In genomic region chr2:189783927-189784867, GRCh38 we compare ENCODE assay signal across 1 cellular context.
TF ChIP-seq lines count a peak whose summit lies in the region.

Gene ORMDL1 (minus strand): TSS chr2:189784339. CDS start chr2:189782595, 1,744 bp downstream.
Gene PMS1 (plus strand): TSS chr2:189784450. CDS start chr2:189791810, 7,360 bp downstream.

TF ChIP-seq in K562, 482 proteins besides CTCF, POLR2A, EP300 and RAD21 (continued from another document and continues in another):
- TF ChIP-seq ETV1 (tag; conservative IDR thresholded peaks at IDR 0.05; ENCODE audit: low read depth): no peak
- TF ChIP-seq MTF1 (CRISPR knock-in tag; IDR thresholded peaks at IDR 0.05; ENCODE audit: borderline replicate concordance): no peak
- TF ChIP-seq ZMIZ1 (IDR thresholded peaks at IDR 0.05; ENCODE audit: low read depth in 2 of 2, low read length in 2 of 2): no peak
- TF ChIP-seq DLX4 (CRISPR knock-in tag; IDR thresholded peaks at IDR 0.05): no peak
- TF ChIP-seq ZBED1 (IDR thresholded peaks at IDR 0.05): no peak
- no peak for TF ChIP-seq ATF6 (CRISPR knock-in tag; IDR thresholded peaks at IDR 0.05)
- TF ChIP-seq XRCC3 (IDR thresholded peaks at IDR 0.05): no peak
- TF ChIP-seq NR2C2 (CRISPR knock-in tag; IDR thresholded peaks at IDR 0.05): peak; percentile 72; the same call in 1 of the 2 replicates
- TF ChIP-seq NR2C2 (tag; IDR thresholded peaks at IDR 0.05): peak; percentile 85
- peak; percentile 94 for TF ChIP-seq ZBTB1 (CRISPR knock-in tag; IDR thresholded peaks at IDR 0.05; ENCODE audit: borderline replicate concordance, low read depth)
- no peak for TF ChIP-seq EHMT2 (IDR thresholded peaks at IDR 0.05)
- TF ChIP-seq POLR2AphosphoS5 (IDR thresholded peaks at IDR 0.05; ENCODE audit: control insufficient read depth, insufficient read depth, low read depth, low read length): peak; percentile 28; the same call in 1 of the 2 replicates
- TF ChIP-seq ZNF512 (tag; IDR thresholded peaks at IDR 0.05): no peak
- peak in 1 of 2 experiments; percentile 10; a peak in 1 of 4 replicates for TF ChIP-seq TRIM24 (IDR thresholded peaks at IDR 0.05)
- no peak for TF ChIP-seq IRF2 (CRISPR knock-in tag; IDR thresholded peaks at IDR 0.05)
- TF ChIP-seq MEIS2 (IDR thresholded peaks at IDR 0.05; ENCODE audit: partially characterized antibody): peak; percentile 82
- TF ChIP-seq TFE3 (CRISPR knock-in tag; IDR thresholded peaks at IDR 0.05): no peak
- TF ChIP-seq CHCHD3 (CRISPR knock-in tag; IDR thresholded peaks at IDR 0.05): no peak
- TF ChIP-seq HINFP (tag; conservative IDR thresholded peaks at IDR 0.05; ENCODE audit: low read depth): no peak
- no peak for TF ChIP-seq ZEB2 (IDR thresholded peaks at IDR 0.05)
- TF ChIP-seq RFX1 (IDR thresholded peaks at IDR 0.05): no peak
- TF ChIP-seq ZNF639 (CRISPR knock-in tag; conservative IDR thresholded peaks at IDR 0.05 in 1 of 2, IDR thresholded peaks at IDR 0.05 in 1 of 2): peak in 1 of 2 experiments; percentile 45; a peak in 2 of 4 replicates
- peak; percentile 98 for TF ChIP-seq CXXC5 (CRISPR knock-in tag; IDR thresholded peaks at IDR 0.05)
- no peak for TF ChIP-seq MLX (CRISPR knock-in tag; conservative IDR thresholded peaks at IDR 0.05)
- TF ChIP-seq CREM (IDR thresholded peaks at IDR 0.05; ENCODE audit: low read depth): peak; percentile 75
- no peak for TF ChIP-seq ZNF696 (CRISPR knock-in tag; conservative IDR thresholded peaks at IDR 0.05)
- TF ChIP-seq ZNF347 (CRISPR knock-in tag; IDR thresholded peaks at IDR 0.05; ENCODE audit: low read depth): no peak
- peak; percentile 23; the same call in 1 of the 2 replicates for TF ChIP-seq GTF2F1 (IDR thresholded peaks at IDR 0.05; ENCODE audit: low read depth, low read length)
- TF ChIP-seq ARID2 (IDR thresholded peaks at IDR 0.05): no peak
- TF ChIP-seq ZNF175 (CRISPR knock-in tag; IDR thresholded peaks at IDR 0.05; ENCODE audit: low read depth): no peak
- TF ChIP-seq HNRNPH1 (optimal IDR thresholded peaks at IDR 0.05; ENCODE audit: low read depth, low read length): peak; percentile 66
- no peak for TF ChIP-seq SMARCA5 (IDR thresholded peaks at IDR 0.05)
- no peak for TF ChIP-seq BRF2 (IDR thresholded peaks at IDR 0.05; ENCODE audit: borderline replicate concordance, insufficient read depth, insufficient read length)
- TF ChIP-seq JUN (IDR thresholded peaks at IDR 0.05; ENCODE audit: borderline replicate concordance, low read depth, low read length): no peak
- TF ChIP-seq JUN (CRISPR knock-in tag; IDR thresholded peaks at IDR 0.05; ENCODE audit: borderline replicate concordance): no peak
- no peak for TF ChIP-seq RFX5 (IDR thresholded peaks at IDR 0.05; ENCODE audit: low read depth, low read length)
- no peak for TF ChIP-seq RNF2 (IDR thresholded peaks at IDR 0.05)
- TF ChIP-seq MTA3 (IDR thresholded peaks at IDR 0.05; ENCODE audit: borderline replicate concordance): peak; percentile 65; the same call in 1 of the 2 replicates
- TF ChIP-seq FOXP4 (CRISPR knock-in tag; IDR thresholded peaks at IDR 0.05; ENCODE audit: borderline replicate concordance): peak; percentile 85; the same call in 1 of the 2 replicates
- no peak for TF ChIP-seq MYBL2 (IDR thresholded peaks at IDR 0.05; ENCODE audit: low read depth)
- no peak for TF ChIP-seq MYBL2 (CRISPR knock-in tag; IDR thresholded peaks at IDR 0.05; ENCODE audit: borderline replicate concordance)
- peak; percentile 14; the same call in 1 of the 2 replicates for TF ChIP-seq HCFC1 (IDR thresholded peaks at IDR 0.05; ENCODE audit: low read depth, low read length)
- 0 out of 2 replicates have a peak, but pooled peaks have one; percentile 30 for TF ChIP-seq TARDBP (IDR thresholded peaks at IDR 0.05)
- TF ChIP-seq HES1 (IDR thresholded peaks at IDR 0.05; ENCODE audit: low read depth): no peak
- TF ChIP-seq STAT5A (IDR thresholded peaks at IDR 0.05; ENCODE audit: borderline replicate concordance, low read length): no peak
- 0 out of 2 replicates have a peak, but pooled peaks have one; percentile 9 for TF ChIP-seq ETS1 (conservative IDR thresholded peaks at IDR 0.05; ENCODE audit: control insufficient read depth, low read depth, low read length)
- no peak for TF ChIP-seq ZNF778 (CRISPR knock-in tag; IDR thresholded peaks at IDR 0.05)
- no peak for TF ChIP-seq TCF7L2 (IDR thresholded peaks at IDR 0.05; ENCODE audit: low read depth, low read length)
